In the genomic region with DNA sequence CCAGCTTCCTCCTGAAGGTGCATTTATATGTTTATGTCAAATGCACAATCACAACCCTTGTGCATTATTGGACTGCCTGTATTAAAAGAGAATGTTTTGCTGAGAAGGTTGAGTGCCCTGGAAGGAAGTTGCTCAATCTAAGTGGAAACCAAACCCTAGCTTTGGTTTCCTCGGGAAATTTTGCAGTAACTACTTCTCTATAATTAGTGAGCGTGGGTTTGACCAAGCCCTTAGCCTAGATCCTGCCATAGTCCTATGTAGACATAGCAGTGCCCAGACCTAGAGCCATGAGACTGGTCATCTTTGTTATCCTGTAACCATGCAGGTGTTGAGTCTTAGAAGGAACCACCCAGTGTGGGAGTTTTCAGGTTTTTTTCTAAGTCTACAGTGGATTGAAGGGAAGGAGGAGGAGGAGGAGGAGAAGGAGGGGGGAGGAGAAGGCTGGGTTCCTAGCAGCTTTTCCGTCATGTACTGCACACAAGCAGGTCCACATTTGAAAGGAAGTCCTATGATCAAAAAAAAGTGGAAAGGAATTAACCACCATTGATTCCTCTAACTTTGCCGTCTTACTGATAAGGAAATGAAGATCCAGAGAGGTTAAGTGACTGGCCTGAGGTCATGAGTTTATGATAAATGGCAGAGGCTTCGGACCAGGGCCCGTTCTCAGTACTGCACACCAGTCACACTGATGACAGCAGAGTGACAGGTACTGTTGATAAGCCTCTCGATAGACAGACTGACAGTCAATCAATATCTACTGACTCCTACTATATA, we compare ENCODE assay signal across 10 cellular contexts.
DNase-seq lines count a peak whose midpoint lies in the region; ATAC-seq and TF ChIP-seq lines count a peak whose summit lies in the region.
"Had no signal": no experiment of that assay in that cellular context is flagged by ENCODE, and none has a peak within 500 bp of the region (broad histone marks: within the 10 kb centered on the region; RNA-seq: fewer than 3 reads in every experiment).

No MANE protein-coding gene starts in this region.

- TF ChIP-seq POLR2A in esophagus muscularis mucosa (IDR thresholded peaks at IDR 0.05; ENCODE audit: low read depth), result no peak

- H3K27me3 ChIP-seq in mucosa of rectum (ENCODE audit: control insufficient read depth in 2 of 2, insufficient read depth in 2 of 2, low read length in 2 of 2), result no peaks in the 10 kb centered on the region
- no peaks in the 10 kb centered on the region for H3K27me3 ChIP-seq in esophagus muscularis mucosa

- intact Hi-C loops in esophagus muscularis mucosa (cut with DNase I), result no loop called here

- H3K36me3 ChIP-seq in mucosa of rectum (ENCODE audit: control insufficient read depth in 2 of 2, insufficient read depth in 2 of 2, low read length in 2 of 2), result no peaks in the 10 kb centered on the region
- H3K36me3 ChIP-seq in esophagus muscularis mucosa, result no peaks in the 10 kb centered on the region

- H3K9me3 ChIP-seq in mucosa of rectum (ENCODE audit: control insufficient read depth in 2 of 2, low read length in 2 of 2) (no peaks in the 10 kb centered on the region), esophagus muscularis mucosa (no peaks in the 10 kb centered on the region)

- H3K27me3 Mint-ChIP-seq in activated CD4-positive, alpha-beta memory T cell treated with anti-CD3 and anti-CD28 coated beads, Interleukin-2, amount 10 ng/mL, durations not matched to agents 7 days and 5 days, result no peaks in the 10 kb centered on the region
- H3K27me3 Mint-ChIP-seq in glutamatergic neuron (ENCODE audit: unreplicated experiment), result peaks cover 8% of the 10 kb centered on the region

- peaks cover 4% of the 10 kb centered on the region for H3K9me3 Mint-ChIP-seq in activated CD4-positive, alpha-beta memory T cell treated with anti-CD3 and anti-CD28 coated beads, Interleukin-2, amount 10 ng/mL, durations not matched to agents 7 days and 5 days
- no peaks in the 10 kb centered on the region for H3K9me3 Mint-ChIP-seq in glutamatergic neuron (ENCODE audit: unreplicated experiment)

- H3K4me1 ChIP-seq in mucosa of rectum (ENCODE audit: control insufficient read depth in 2 of 2, insufficient read depth in 2 of 2, low read length in 2 of 2) (no peaks in the 10 kb centered on the region), esophagus muscularis mucosa (peaks cover 4 to 26% (median 20%) of the 10 kb centered on the region in 4 donors)

- H3K4me1 Mint-ChIP-seq in activated CD4-positive, alpha-beta memory T cell treated with anti-CD3 and anti-CD28 coated beads, Interleukin-2, amount 10 ng/mL, durations not matched to agents 7 days and 5 days, result peaks cover 34% of the 10 kb centered on the region
- H3K4me1 Mint-ChIP-seq in glutamatergic neuron (ENCODE audit: low read depth, unreplicated experiment), result peaks cover 4% of the 10 kb centered on the region

- H3K4me3 ChIP-seq in mucosa of rectum (ENCODE audit: low read length in 2 of 2) (no peak overlapping the region), esophagus muscularis mucosa (no peak overlapping the region)

- peak overlapping the region; percentile 70 for H3K27ac Mint-ChIP-seq in activated CD4-positive, alpha-beta memory T cell treated with anti-CD3 and anti-CD28 coated beads, Interleukin-2, amount 10 ng/mL, durations not matched to agents 7 days and 5 days
- no peak overlapping the region for H3K27ac Mint-ChIP-seq in glutamatergic neuron (ENCODE audit: unreplicated experiment)

- H3K27ac ChIP-seq in mucosa of rectum (ENCODE audit: low read depth in 2 of 2, low read length in 2 of 2) (peak overlapping the region; percentile 20 to 27), RWPE1 (no peak overlapping the region), esophagus muscularis mucosa (replicated peaks in 1 of 4) (peak overlapping the region in 2 of 4 donors; percentile 34 to 42)

- POLR2A ChIA-PET in activated CD4-positive, alpha-beta memory T cell treated with anti-CD3 and anti-CD28 coated beads, Interleukin-2, amount 10 ng/mL, durations not matched to agents 7 days and 5 days (lab: Charles Lee), result interaction anchor here (0.7 to 2.0 kb wide), 2 partner anchors 15 to 25 kb away, joined by 3 to 5 read pairs; no protein-coding TSS in a partner anchor
- POLR2A ChIA-PET in RWPE1 (lab: Yijun Ruan, JAX; ENCODE audit: low non-redundant PET), result no interaction called here

- H3K9ac ChIP-seq in mucosa of rectum (ENCODE audit: low read depth in 1 of 2, low read length in 2 of 2), result no peak overlapping the region

- no peak for TF ChIP-seq EP300 in esophagus muscularis mucosa (IDR thresholded peaks at IDR 0.05)

- no peak overlapping the region for H3K4me3 Mint-ChIP-seq in activated CD4-positive, alpha-beta memory T cell treated with anti-CD3 and anti-CD28 coated beads, Interleukin-2, amount 10 ng/mL, durations not matched to agents 7 days and 5 days
- H3K4me3 Mint-ChIP-seq in glutamatergic neuron (ENCODE audit: unreplicated experiment), result no peak overlapping the region

- peaks cover 5% of the 10 kb centered on the region for H3K36me3 Mint-ChIP-seq in activated CD4-positive, alpha-beta memory T cell treated with anti-CD3 and anti-CD28 coated beads, Interleukin-2, amount 10 ng/mL, durations not matched to agents 7 days and 5 days (ENCODE audit: low read depth)
- H3K36me3 Mint-ChIP-seq in glutamatergic neuron (ENCODE audit: unreplicated experiment), result no peaks in the 10 kb centered on the region

- ATAC-seq in GM18498 (IDR thresholded peaks at IDR 0.05; ENCODE audit: unreplicated experiment) (peak; percentile 60), HG03097 (IDR thresholded peaks at IDR 0.05; ENCODE audit: low FRiP score, unreplicated experiment) (peak; percentile 54)

- no peak for DNase-seq in activated CD4-positive, alpha-beta memory T cell treated with anti-CD3 and anti-CD28 coated beads, Interleukin-2, amount 10 ng/mL, durations not matched to agents 7 days and 5 days
- DNase-seq in glutamatergic neuron (no peak), RWPE1 (ENCODE audit: low spot score) (no peak), esophagus muscularis mucosa (ENCODE audit: extremely low spot score) (no peak)
- no peak for DNase-seq in activated naive CD4-positive, alpha-beta T cell treated with Interleukin-2 at 50 U/mL for 16 hours
- DNase-seq: activated effector memory CD4-positive, alpha-beta T cell treated with Interleukin-2 at 50 U/mL for 16 hours; NCI-H524 treated with DMSO at 0.1 percent for 48 hours had no signal

- TF ChIP-seq CTCF in glutamatergic neuron (IDR thresholded peaks at IDR 0.05; ENCODE audit: partially characterized antibody, unreplicated experiment) (no peak), RWPE1 (conservative IDR thresholded peaks at IDR 0.05; ENCODE audit: low read depth) (no peak), esophagus muscularis mucosa (IDR thresholded peaks at IDR 0.05) (no peak)

- CTCF ChIA-PET in activated CD4-positive, alpha-beta memory T cell treated with anti-CD3 and anti-CD28 coated beads, Interleukin-2, amount 10 ng/mL, durations not matched to agents 7 days and 5 days (lab: Charles Lee), result interaction anchor here (1.6 kb wide), 1 partner anchor 73 kb away, joined by 4 read pairs; a partner anchor contains a TSS
- CTCF ChIA-PET in RWPE1 (lab: Yijun Ruan, JAX), result interaction anchor here (0.6 kb wide), 1 partner anchor 13 kb away, joined by 4 read pairs; no protein-coding TSS in a partner anchor

- WGBS in esophagus muscularis mucosa, result 76% methylated on average over 6 of the region's 7 CpGs
